8 cellular contexts compared by ENCODE assay signal in the genomic region with DNA sequence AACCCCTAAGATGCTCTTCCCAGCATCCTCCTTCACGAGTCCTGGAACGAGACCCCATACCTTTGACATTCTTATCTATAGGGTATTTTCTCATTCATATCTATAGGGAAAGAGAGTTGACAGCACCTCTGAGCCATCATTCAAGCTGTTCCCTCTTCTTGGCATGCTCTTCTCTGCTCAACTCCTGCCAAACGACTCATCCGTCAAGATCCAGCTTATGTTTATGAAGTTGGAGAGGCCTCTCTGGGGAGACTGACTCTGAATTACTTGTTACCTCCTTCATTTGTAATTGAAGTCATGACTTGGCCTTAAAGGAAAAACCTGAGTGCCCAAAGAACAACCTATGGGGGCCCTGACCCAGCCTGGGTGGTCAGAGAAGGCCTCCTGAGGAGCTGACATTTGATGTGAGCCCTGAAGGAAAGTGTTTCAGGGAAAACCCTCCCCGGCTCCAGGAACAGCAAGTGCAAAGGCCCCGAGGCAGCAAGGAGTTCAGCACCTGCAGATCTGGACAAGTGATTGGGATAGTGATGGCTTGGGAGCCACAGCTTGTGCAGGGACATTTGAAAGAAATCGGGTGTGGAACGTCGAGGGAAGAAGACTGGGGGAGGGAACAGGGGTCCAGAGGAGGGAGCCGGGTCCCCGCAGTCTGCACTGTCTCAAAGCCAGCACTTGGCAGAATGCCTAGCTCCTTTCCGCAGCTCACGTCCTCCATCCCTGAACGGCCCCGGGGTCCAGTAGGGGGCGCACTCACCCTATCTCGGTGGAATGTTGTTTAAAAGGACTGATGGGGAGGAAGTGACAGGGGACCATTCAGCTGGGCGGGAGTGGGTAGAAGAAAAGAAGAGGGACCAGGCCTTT. TPM values are rescaled to one million over a fixed set of nuclear protein-coding genes. Genes with fewer than 3 reads are reported as not detected.
A peak's percentile ranks its signal among the peaks of the same experiment; 100 is the strongest.
DNase-seq lines count a peak whose midpoint lies in the region; ATAC-seq and TF ChIP-seq lines count a peak whose summit lies in the region.

No MANE protein-coding gene starts in this region.

- 21 to 23% methylated on average over 18 of the region's 18 CpGs for WGBS in lower leg skin, 2 donors

- H3K4me1 ChIP-seq in colonic mucosa: no peaks in the 10 kb centered on the region

- no peak for TF ChIP-seq POLR2A in lower leg skin (IDR thresholded peaks at IDR 0.05)

- TF ChIP-seq CTCF in WI38 (IDR thresholded peaks at IDR 0.05; ENCODE audit: low read depth, low read length) (peak; percentile 86), colonic mucosa (IDR thresholded peaks at IDR 0.05) (peak; percentile 49), lower leg skin (IDR thresholded peaks at IDR 0.05) (peak in 1 of 3 donors; percentile 17)

- no peak overlapping the region for H3K9ac ChIP-seq in colonic mucosa (ENCODE audit: low read depth in 2 of 2, low read length in 2 of 2)

- H3K36me3 ChIP-seq in colonic mucosa: no peaks in the 10 kb centered on the region

- intact Hi-C loops in colonic mucosa (cut with DNase I): loop anchor here (2.0 kb wide), 1 partner anchor 66 kb away; no protein-coding TSS in a partner anchor
- intact Hi-C loops in lower leg skin (cut with DNase I; ENCODE audit: low total_unique reads): no loop called here

- no peaks in the 10 kb centered on the region for H3K27me3 ChIP-seq in colonic mucosa

- H3K9me3 ChIP-seq in colonic mucosa: no peaks in the 10 kb centered on the region

- ATAC-seq in HG02642 (IDR thresholded peaks at IDR 0.05; ENCODE audit: poor library complexity, unreplicated experiment): no peak

- H3K4me3 ChIP-seq in WI38 (ENCODE audit: low read depth, low read length) (no peak overlapping the region), colonic mucosa (no peak overlapping the region), lower leg skin (ENCODE audit: low read depth, poor library complexity, severe bottlenecking) (no peak overlapping the region)

- DNase-seq in NCI-H524 (lab: John Stamatoyannopoulos, UW) (peak; percentile 25 to 62), NCI-H524 treated with DMSO at 0.1 percent for 48 hours (lab: John Stamatoyannopoulos, UW) (no peak), NCI-H2081 (lab: John Stamatoyannopoulos, UW) (peak; percentile 26 to 59), colonic mucosa (peak; percentile 95), lower leg skin (ENCODE audit: low spot score in 2 of 2) (peak; percentile 57 to 89)
- peak; percentile 42 for DNase-seq in stimulated activated CD8-positive, alpha-beta memory T cell treated with anti-CD3 and anti-CD28 coated beads, Interleukin-15, amount 100 ng/mL, for 24 hours (ENCODE audit: low read depth)

- no peak overlapping the region for H3K27ac ChIP-seq in colonic mucosa

RNA-seq across cellular contexts. Expression of a gene that starts 14.0 kb away (rescaled TPM):
- total RNA-seq in colonic mucosa (100 to 1,000 TPM in 1 of 2 donors, 10 to 100 TPM in 1; 29.1 to 110 TPM), lower leg skin (10 to 100 TPM in 3 of 4 donors, 1 to 10 TPM in 1; 5.3 to 24.1 (median 18.5) TPM)

RNA-seq across cellular contexts. Expression of a gene that starts 22.5 kb away (rescaled TPM):
- total RNA-seq in colonic mucosa (under 1 TPM; 0.16 to 0.27 TPM), lower leg skin (under 1 TPM in 2 of 4 donors, not detected in 2; 0.15 to 0.62 TPM)

RNA-seq across cellular contexts. Expression of a gene that starts 58.3 kb away (rescaled TPM):
- 100 to 1,000 TPM in 1 of 2 donors, 10 to 100 TPM in 1; 49.7 to 119 TPM for total RNA-seq in colonic mucosa
- 100 to 1,000 TPM; 149 to 173 (median 161) TPM for total RNA-seq in lower leg skin
